ENCODE assay signal across 23 cellular contexts in genomic region chr4:125350736-125351135, GRCh38.
"Had no signal": no experiment of that assay in that cellular context is flagged by ENCODE, and none has a peak within 500 bp of the region (broad histone marks: within the 10 kb centered on the region; RNA-seq: fewer than 3 reads in every experiment).

No MANE protein-coding gene starts in this region.

- H3K36me3 Mint-ChIP-seq: naive B cell; stimulated activated naive B cell treated with anti-CD40 and anti-IgM and Interleukin-4, amounts not matched to agents 10 μg/mL and 1 μg/mL and 100 μg/mL, for 72 hours had no signal

- H3K27me3 Mint-ChIP-seq: naive B cell; progenitor cell of endocrine pancreas; stimulated activated naive B cell treated with anti-CD40 and anti-IgM and Interleukin-4, amounts not matched to agents 10 μg/mL and 1 μg/mL and 100 μg/mL, for 72 hours; stimulated activated naive CD8-positive, alpha-beta T cell treated with anti-CD3 and anti-CD28 coated beads, Interleukin-15, Interleukin-2, amounts not matched to agents 100 ng/mL and 50 ng/mL, for 24 hours had no signal

- H3K27ac ChIP-seq: esophagus squamous epithelium, heart right ventricle, lower lobe of right lung, pancreas, right lobe of liver, transverse colon, upper lobe of right lung, uterus had no signal

- DNase-seq: central memory CD4-positive, alpha-beta T cell; effector memory CD4-positive, alpha-beta T cell; erythroblast; esophagus squamous epithelium; foreskin melanocyte; glutamatergic neuron; heart right ventricle; left ventricle myocardium superior; lower lobe of right lung; mucosa of descending colon; naive B cell; pancreas; right lobe of liver; small intestine; stimulated activated CD4-positive, alpha-beta T cell treated with anti-CD3 and anti-CD28 coated beads, Interleukin-15, amount 100 ng/mL, for 24 hours; stimulated activated CD4-positive, alpha-beta T cell treated with anti-CD3 and anti-CD28 coated beads, Interleukin-2, amount 100 ng/mL, for 48 hours; stimulated activated naive B cell treated with anti-CD40 and anti-IgM and Interleukin-4, amounts not matched to agents 10 μg/mL and 1 μg/mL and 100 μg/mL, for 72 hours; transverse colon; upper lobe of right lung; uterus had no signal

- H3K27ac Mint-ChIP-seq: naive B cell; nephron; progenitor cell of endocrine pancreas; stimulated activated naive B cell treated with anti-CD40 and anti-IgM and Interleukin-4, amounts not matched to agents 10 μg/mL and 1 μg/mL and 100 μg/mL, for 72 hours; stimulated activated naive CD8-positive, alpha-beta T cell treated with anti-CD3 and anti-CD28 coated beads, Interleukin-15, Interleukin-2, amounts not matched to agents 100 ng/mL and 50 ng/mL, for 24 hours had no signal

- H3K4me3 Mint-ChIP-seq: naive B cell; nephron; stimulated activated naive B cell treated with anti-CD40 and anti-IgM and Interleukin-4, amounts not matched to agents 10 μg/mL and 1 μg/mL and 100 μg/mL, for 72 hours; stimulated activated naive CD8-positive, alpha-beta T cell treated with anti-CD3 and anti-CD28 coated beads, Interleukin-15, Interleukin-2, amounts not matched to agents 100 ng/mL and 50 ng/mL, for 24 hours had no signal

- H3K4me1 Mint-ChIP-seq: naive B cell; stimulated activated naive B cell treated with anti-CD40 and anti-IgM and Interleukin-4, amounts not matched to agents 10 μg/mL and 1 μg/mL and 100 μg/mL, for 72 hours had no signal

- H3K9me3 Mint-ChIP-seq: nephron; stimulated activated naive B cell treated with anti-CD40 and anti-IgM and Interleukin-4, amounts not matched to agents 10 μg/mL and 1 μg/mL and 100 μg/mL, for 72 hours had no signal

- H3K36me3 ChIP-seq: esophagus squamous epithelium, heart right ventricle, lower lobe of right lung, pancreas, right lobe of liver, transverse colon, upper lobe of right lung, uterus had no signal

- H3K27me3 ChIP-seq: esophagus squamous epithelium, heart right ventricle, pancreas, right lobe of liver, transverse colon, upper lobe of right lung, uterus had no signal

- H3K4me1 ChIP-seq: esophagus squamous epithelium, lower lobe of right lung, pancreas, right lobe of liver, transverse colon, upper lobe of right lung, uterus had no signal

- H3K9me3 ChIP-seq: esophagus squamous epithelium, heart right ventricle, lower lobe of right lung, mucosa of descending colon, pancreas, right lobe of liver, transverse colon, upper lobe of right lung, uterus had no signal

- H3K4me3 ChIP-seq: esophagus squamous epithelium, heart right ventricle, lower lobe of right lung, mucosa of descending colon, pancreas, right lobe of liver, transverse colon, upper lobe of right lung, uterus had no signal
